ENCODE assay signal across 1 cellular context in the genomic region with DNA sequence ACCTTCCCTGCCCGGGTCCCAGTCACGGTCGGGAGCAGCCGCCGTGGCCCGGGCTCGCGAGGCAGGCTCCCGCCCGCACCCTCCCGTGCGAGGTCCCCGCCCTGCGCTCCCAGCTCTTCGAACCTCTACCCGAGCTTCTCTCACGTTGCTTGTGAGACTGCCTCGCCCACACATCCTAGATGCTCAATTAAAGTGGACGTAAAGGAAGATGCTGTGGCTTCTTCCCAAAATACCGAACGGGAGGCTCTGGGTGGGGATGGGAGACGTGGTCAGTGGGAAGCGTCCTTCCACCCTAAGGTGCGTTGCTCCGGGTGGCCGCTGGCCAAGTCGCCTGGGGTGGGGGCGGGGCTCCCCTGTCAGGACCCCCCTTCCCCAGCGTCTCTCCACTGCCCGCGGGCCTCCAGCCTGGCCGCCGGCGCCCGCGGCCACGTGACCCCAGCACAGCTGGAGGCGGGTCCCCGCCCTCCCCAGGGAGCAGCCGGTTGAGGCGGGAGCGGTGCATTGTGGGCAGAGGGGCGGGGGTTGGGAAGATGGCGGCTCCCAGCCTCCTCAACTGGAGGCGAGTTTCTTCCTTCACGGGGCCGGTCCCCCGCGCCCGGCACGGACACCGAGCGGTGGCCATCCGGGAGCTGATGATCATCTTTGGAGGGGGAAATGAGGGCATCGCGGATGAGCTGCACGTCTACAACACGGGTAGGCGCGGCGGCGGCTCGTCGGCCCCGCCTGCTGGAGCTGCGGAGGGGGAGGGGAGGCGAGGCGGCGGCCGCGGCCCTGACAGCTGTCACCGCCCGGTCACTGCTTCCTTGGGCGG.
TF ChIP-seq lines count a peak whose summit lies in the region.

Gene HCFC2 (plus strand): TSS at position 501 of the 811 bp plus-strand sequence. CDS start 30 bp downstream, at position 531.

TF ChIP-seq in GM12878, 131 proteins besides CTCF, POLR2A, EP300 and RAD21 (continued from another document):
- TF ChIP-seq RELA (IDR thresholded peaks at IDR 0.05; ENCODE audit: borderline replicate concordance, partially characterized antibody) (peak; percentile 84), YY1 (IDR thresholded peaks at IDR 0.05; ENCODE audit: low read depth, low read length) (peak; percentile 97), RAD51 (IDR thresholded peaks at IDR 0.05) (peak; percentile 86), RELB (IDR thresholded peaks at IDR 0.05; ENCODE audit: low read depth) (peak; percentile 71), TCF12 (IDR thresholded peaks at IDR 0.05; ENCODE audit: low read depth, low read length) (peak; percentile 87)
